Comparison of ENCODE assay signal across 11 cellular contexts in genomic region chr6:141321486-141322347, GRCh38.
DNase-seq lines count a peak whose midpoint lies in the region; ATAC-seq, FAIRE-seq and TF ChIP-seq lines count a peak whose summit lies in the region.
"Had no signal": no experiment of that assay in that cellular context is flagged by ENCODE, and none has a peak within 500 bp of the region (broad histone marks: within the 10 kb centered on the region; RNA-seq: fewer than 3 reads in every experiment).

No MANE protein-coding gene starts in this region.

- H3K9ac ChIP-seq in liver (ENCODE audit: low read depth in 1 of 2, low read length in 2 of 2) (no peak overlapping the region), HepG2 (ENCODE audit: insufficient read depth, low read depth, low read length) (no peak overlapping the region)
- H3K9ac ChIP-seq: KMS-11 had no signal

- TF ChIP-seq EP300 in HepG2 (IDR thresholded peaks at IDR 0.05; ENCODE audit: low read depth in 2 of 2, low read length in 2 of 2): no peak
- no peak for TF ChIP-seq EP300 in HepG2 (CRISPR knock-in tag; IDR thresholded peaks at IDR 0.05; ENCODE audit: borderline replicate concordance)

- no peak overlapping the region for H3K4me3 ChIP-seq in liver (ENCODE audit: low read depth in 1 of 3, low read length in 3 of 3)
- no peak overlapping the region for H3K4me3 ChIP-seq in HepG2 (replicated peaks in 1 of 3; ENCODE audit: insufficient read depth in 1 of 3, low read depth in 2 of 3, low read length in 3 of 3)
- H3K4me3 ChIP-seq: tibial artery had no signal

- TF ChIP-seq CTCF in liver (IDR thresholded peaks at IDR 0.05; ENCODE audit: low read depth, low read length, missing input control) (no peak), HepG2 (CRISPR knock-in tag; IDR thresholded peaks at IDR 0.05) (no peak), glutamatergic neuron (IDR thresholded peaks at IDR 0.05; ENCODE audit: partially characterized antibody, unreplicated experiment) (no peak)

- no peak for TF ChIP-seq POLR2A in HepG2 (IDR thresholded peaks at IDR 0.05; ENCODE audit: insufficient read depth in 1 of 2, low read depth in 2 of 2, low read length in 2 of 2)

- intact Hi-C loops in HepG2 (cut with micrococcal nuclease; ENCODE audit: unreplicated experiment): no loop called here

- ATAC-seq in HepG2: no peak
- ATAC-seq in HG03342 (IDR thresholded peaks at IDR 0.05; ENCODE audit: unreplicated experiment): no peak

- H3K27ac ChIP-seq in liver (ENCODE audit: low read depth in 1 of 2, low read length in 2 of 2) (no peak overlapping the region), HepG2 (ENCODE audit: extremely low read length, insufficient read depth, low read length) (no peak overlapping the region)
- H3K27ac ChIP-seq: KMS-11 had no signal

- TF ChIP-seq RAD21 in liver (IDR thresholded peaks at IDR 0.05) (no peak), HepG2 (CRISPR knock-in tag; IDR thresholded peaks at IDR 0.05) (no peak)

- H3K9me3 Mint-ChIP-seq in glutamatergic neuron (ENCODE audit: unreplicated experiment): no peaks in the 10 kb centered on the region

- no peak overlapping the region for H3K4me3 Mint-ChIP-seq in glutamatergic neuron (ENCODE audit: unreplicated experiment)

- H3K4me2 ChIP-seq in HepG2 (ENCODE audit: low read depth, low read length): no peak overlapping the region
- H3K4me2 ChIP-seq: KMS-11 had no signal

- no peaks in the 10 kb centered on the region for H3K4me1 Mint-ChIP-seq in glutamatergic neuron (ENCODE audit: low read depth, unreplicated experiment)

- no peak for DNase-seq in HepG2 (ENCODE audit: low spot score)
- DNase-seq in amniotic epithelial cell (ENCODE audit: low read depth): peak; percentile 29
- DNase-seq in inferior parietal cortex (ENCODE audit: extremely low spot score): peak; percentile 15
- DNase-seq in NCI-H345 (lab: John Stamatoyannopoulos, UW): no peak
- DNase-seq in glutamatergic neuron: no peak
- DNase-seq in activated CD4-positive, alpha-beta T cell treated with anti-CD3 and anti-CD28 coated beads for 48 hours: no peak
- DNase-seq: activated CD8-positive, alpha-beta memory T cell treated with anti-CD3 and anti-CD28 coated beads, Interleukin-2, amount 50 U/mL, for 48 hours; tibial artery had no signal

- no peaks in the 10 kb centered on the region for H3K9me3 ChIP-seq in liver (ENCODE audit: control insufficient read depth in 4 of 4, low read length in 3 of 4)
- no peaks in the 10 kb centered on the region for H3K9me3 ChIP-seq in HepG2 (ENCODE audit: low read length)
- H3K9me3 ChIP-seq: tibial artery had no signal

- H2AFZ ChIP-seq in HepG2 (ENCODE audit: low read length): no peak overlapping the region

- H3K36me3 Mint-ChIP-seq in glutamatergic neuron (ENCODE audit: unreplicated experiment): no peaks in the 10 kb centered on the region

- BruUV-seq in HepG2 (replicated peaks; lab: Mats Ljungman, UMichigan): no TSS peak

- H4K20me1 ChIP-seq in HepG2 (ENCODE audit: insufficient read depth, low read length): no peaks in the 10 kb centered on the region

- H3K4me1 ChIP-seq in liver (ENCODE audit: control insufficient read depth in 4 of 4, insufficient read depth in 4 of 4, low read length in 3 of 4) (no peaks in the 10 kb centered on the region), HepG2 (ENCODE audit: insufficient read depth, low read length) (no peaks in the 10 kb centered on the region)

- no peak overlapping the region for H3K27ac Mint-ChIP-seq in glutamatergic neuron (ENCODE audit: unreplicated experiment)

- no peak for FAIRE-seq in HepG2 (lab: Jason Lieb, UNC)

- no peaks in the 10 kb centered on the region for H3K27me3 Mint-ChIP-seq in glutamatergic neuron (ENCODE audit: unreplicated experiment)

- H3K27me3 ChIP-seq in liver (ENCODE audit: control insufficient read depth in 4 of 4, insufficient read depth in 4 of 4, low read length in 3 of 4) (no peaks in the 10 kb centered on the region), HepG2 (ENCODE audit: control insufficient read depth in 1 of 2, insufficient read depth in 2 of 2, low read length in 2 of 2) (no peaks in the 10 kb centered on the region)
- H3K27me3 ChIP-seq: tibial artery had no signal

- H3K36me3 ChIP-seq in liver (ENCODE audit: control insufficient read depth in 4 of 4, insufficient read depth in 3 of 4, low read depth in 1 of 4, low read length in 3 of 4) (no peaks in the 10 kb centered on the region), HepG2 (replicated peaks in 1 of 2; ENCODE audit: control insufficient read depth in 1 of 2, insufficient read depth in 2 of 2, low read length in 2 of 2) (no peaks in the 10 kb centered on the region)
- H3K36me3 ChIP-seq: tibial artery had no signal

- no peaks in the 10 kb centered on the region for H3K79me2 ChIP-seq in HepG2 (ENCODE audit: insufficient read depth, low read length)

- in situ Hi-C loops in HepG2 (cut with HindIII; ENCODE audit: extremely low pct_ligation_motif_present, low pct_unique_long_range_greater_than_20kb): no loop called here

- CTCF ChIA-PET in HepG2 (lab: Yijun Ruan, JAX; ENCODE audit: low intra/inter-chr PET ratio, low total read pairs): no interaction called here

- 65% methylated on average over 5 of the region's 5 CpGs for WGBS in liver
- 19% methylated on average over 5 of the region's 5 CpGs for WGBS in HepG2 (ENCODE audit: low lambda C conversion rate)

- POLR2A ChIA-PET in HepG2 (lab: Yijun Ruan, JAX): no interaction called here

TF ChIP-seq in liver, 16 proteins besides CTCF, POLR2A, EP300 and RAD21 (continues in another document):
- TF ChIP-seq FOXA2 (IDR thresholded peaks at IDR 0.05) (no peak), FOXA1 (IDR thresholded peaks at IDR 0.05) (no peak), SP1 (IDR thresholded peaks at IDR 0.05) (peak; percentile 16), JUND (IDR thresholded peaks at IDR 0.05) (peak in 1 of 2 donors; percentile 9), MAX (IDR thresholded peaks at IDR 0.05) (no peak), REST (IDR thresholded peaks at IDR 0.05) (peak; percentile 18), GABPA (IDR thresholded peaks at IDR 0.05 in 1 of 2, conservative IDR thresholded peaks at IDR 0.05 in 1 of 2) (no peak)

TF ChIP-seq in HepG2, 621 proteins besides CTCF, POLR2A, EP300 and RAD21:
- TF ChIP-seq ZNF670 (CRISPR knock-in tag; IDR thresholded peaks at IDR 0.05; ENCODE audit: borderline replicate concordance): no peak
- no peak for TF ChIP-seq ZNF317 (CRISPR knock-in tag; IDR thresholded peaks at IDR 0.05)
- TF ChIP-seq ATF4 (CRISPR knock-in tag; IDR thresholded peaks at IDR 0.05): peak in 1 of 2 experiments; percentile 51; a peak in 2 of 4 replicates
- TF ChIP-seq ZNF572 (CRISPR knock-in tag; IDR thresholded peaks at IDR 0.05): no peak
- no peak for TF ChIP-seq KLF9 (CRISPR knock-in tag; IDR thresholded peaks at IDR 0.05; ENCODE audit: low read depth)

Comparison
In these comparisons a context has a peak if more than half of its experiments do, and no peak if none do; other contexts are left out.
1. DNase-seq: peak in amniotic epithelial cell (single experiment) and inferior parietal cortex (single experiment); none in HepG2 (single experiment), NCI-H345 (single experiment), glutamatergic neuron (single experiment) and activated CD4-positive, alpha-beta T cell treated with anti-CD3 and anti-CD28 coated beads for 48 hours (single experiment).